ENCODE assay signal across 8 cellular contexts in the genomic region with DNA sequence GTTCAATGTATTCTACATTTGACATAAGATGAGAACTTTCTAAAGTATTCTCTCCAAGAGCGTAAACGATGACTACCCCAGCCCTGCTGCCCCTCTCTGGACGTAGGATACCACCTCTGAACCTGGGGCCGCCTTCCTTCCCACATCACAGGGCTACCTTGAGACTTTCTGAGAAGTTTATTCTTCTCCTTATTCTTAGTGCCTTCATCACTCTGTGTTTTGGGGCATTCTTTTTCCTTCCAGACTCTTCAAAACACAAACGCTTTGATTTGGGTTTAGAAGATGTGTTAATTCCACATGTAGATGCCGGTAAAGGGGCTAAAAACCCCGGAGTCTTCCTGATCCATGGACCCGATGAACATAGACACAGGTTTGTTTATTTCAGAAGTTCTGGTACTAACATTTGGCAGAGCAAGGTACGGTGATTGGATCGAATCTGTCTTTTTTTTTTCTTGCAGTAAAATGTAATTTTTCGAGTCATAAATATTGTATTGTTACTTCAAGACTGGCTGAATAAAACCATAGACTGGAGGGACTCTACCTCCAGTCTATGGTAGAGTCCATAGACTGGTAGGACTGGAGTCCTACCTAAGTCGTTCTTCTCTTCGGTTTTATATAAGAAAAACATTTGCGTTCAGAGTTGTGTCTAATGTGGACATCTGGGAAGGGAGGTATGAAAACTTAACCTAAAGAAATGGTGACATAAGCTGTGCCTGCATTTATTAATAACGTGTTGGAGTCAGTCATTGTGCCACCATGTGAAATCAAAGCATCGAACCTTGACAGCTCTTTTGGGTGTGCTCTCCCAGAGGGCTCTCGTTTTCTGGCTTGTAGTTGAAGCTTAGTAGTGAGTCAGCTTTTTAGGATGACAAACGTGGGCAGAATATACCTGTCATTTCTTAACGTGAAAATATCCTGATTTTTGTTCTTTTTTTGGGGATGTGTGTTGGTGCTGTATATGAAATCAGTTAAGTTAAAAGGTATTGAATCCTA. TPM values are rescaled to one million over a fixed set of nuclear protein-coding genes. Genes with fewer than 3 reads are reported as not detected.
DNase-seq lines count a peak whose midpoint lies in the region; ATAC-seq and TF ChIP-seq lines count a peak whose summit lies in the region.

No MANE protein-coding gene starts in this region.

- H3K4me1 ChIP-seq in Peyer's patch: peaks cover 0 to 16% (median 6%) of the 10 kb centered on the region in 4 donors
- peaks cover 23 to 47% of the 10 kb centered on the region in 2 donors for H3K4me1 ChIP-seq in duodenal mucosa (ENCODE audit: control insufficient read depth in 1 of 2, insufficient read depth in 2 of 2, low read length in 2 of 2)

- H3K27ac Mint-ChIP-seq in naive B cell: peak overlapping the region; percentile 39 to 97 (median 91)

- H3K36me3 ChIP-seq in Peyer's patch: no peaks in the 10 kb centered on the region
- no peaks in the 10 kb centered on the region for H3K36me3 ChIP-seq in duodenal mucosa (ENCODE audit: control insufficient read depth in 1 of 2, insufficient read depth in 2 of 2, low read length in 2 of 2)

- DNase-seq in DMS 273 treated with DMSO at 0.1 percent for 48 hours (lab: John Stamatoyannopoulos, UW) (peak; percentile 36), GM20000 (ENCODE audit: low spot score) (peak; percentile 24), Peyer's patch (peak in 1 of 3 donors; percentile 20), naive B cell (no peak)

- H3K9me3 Mint-ChIP-seq in naive B cell: no peaks in the 10 kb centered on the region

- H3K27me3 ChIP-seq in Peyer's patch (no peaks in the 10 kb centered on the region), duodenal mucosa (ENCODE audit: control insufficient read depth in 1 of 2, insufficient read depth in 2 of 2, low read length in 2 of 2) (no peaks in the 10 kb centered on the region)

- H3K4me1 Mint-ChIP-seq in naive B cell: peaks cover 59 to 75% (median 71%) of the 10 kb centered on the region in 3 donors

- H3K4me3 Mint-ChIP-seq in naive B cell: peak overlapping the region; percentile 88 to 98 (median 94)

- ATAC-seq in naive B cell (ENCODE audit: low read depth in 2 of 2) (no peak), HG02973 (IDR thresholded peaks at IDR 0.05; ENCODE audit: unreplicated experiment) (no peak), HG03457 (IDR thresholded peaks at IDR 0.05; ENCODE audit: unreplicated experiment) (no peak), HG03025 (IDR thresholded peaks at IDR 0.05; ENCODE audit: low FRiP score, unreplicated experiment) (no peak)

- peak overlapping the region; percentile 79 to 97 (median 84) for H3K4me3 ChIP-seq in Peyer's patch
- peak overlapping the region; percentile 82 to 88 for H3K4me3 ChIP-seq in duodenal mucosa (ENCODE audit: low read depth in 1 of 2, low read length in 2 of 2)

- H3K9me3 ChIP-seq in Peyer's patch: no peaks in the 10 kb centered on the region
- H3K9me3 ChIP-seq in duodenal mucosa (ENCODE audit: control insufficient read depth in 1 of 2, low read length in 2 of 2): no peaks in the 10 kb centered on the region

- no peaks in the 10 kb centered on the region for H3K36me3 Mint-ChIP-seq in naive B cell

- TF ChIP-seq CTCF in GM20000 (IDR thresholded peaks at IDR 0.05; ENCODE audit: extremely low read depth, missing control alignments) (no peak), Peyer's patch (IDR thresholded peaks at IDR 0.05) (no peak)

- TF ChIP-seq POLR2A in Peyer's patch (IDR thresholded peaks at IDR 0.05): no peak

- H3K27ac ChIP-seq in Peyer's patch (peak overlapping the region in 3 of 4 donors; percentile 98 to 99 (median 99)), duodenal mucosa (ENCODE audit: low read depth, low read length) (no peak overlapping the region)

- H3K9ac ChIP-seq in duodenal mucosa (ENCODE audit: low read depth in 1 of 2, low read length in 2 of 2): peak overlapping the region; percentile 75 to 82

- no peaks in the 10 kb centered on the region for H3K27me3 Mint-ChIP-seq in naive B cell

RNA-seq across cellular contexts. Expression of a gene that starts 1.2 kb away (rescaled TPM):
- total RNA-seq in Peyer's patch: 10 to 100 TPM; 43.2 to 53.8 (median 49.4) TPM
- polyA plus RNA-seq in naive B cell (ENCODE audit: low read depth in 6 of 6): 10 to 100 TPM in 5 of 6 donors, 1 to 10 TPM in 1; 8.3 to 26.6 (median 21.5) TPM
